Comparison of ENCODE assay signal across 12 cellular contexts in genomic region chr4:7771056-7771455, GRCh38.
A peak's percentile ranks its signal among the peaks of the same experiment; 100 is the strongest.
DNase-seq lines count a peak whose midpoint lies in the region; ATAC-seq and TF ChIP-seq lines count a peak whose summit lies in the region.
"Had no signal": no experiment of that assay in that cellular context is flagged by ENCODE, and none has a peak within 500 bp of the region (broad histone marks: within the 10 kb centered on the region; RNA-seq: fewer than 3 reads in every experiment).

No MANE protein-coding gene starts in this region.

- TF ChIP-seq CTCF in RWPE2 (IDR thresholded peaks at IDR 0.05; ENCODE audit: poor library complexity, severe bottlenecking): no peak

- ATAC-seq in RWPE2 (ENCODE audit: low read depth) (no peak), GM18907 (IDR thresholded peaks at IDR 0.05; ENCODE audit: unreplicated experiment) (no peak), HG03025 (IDR thresholded peaks at IDR 0.05; ENCODE audit: low FRiP score, unreplicated experiment) (no peak), GM19035 (IDR thresholded peaks at IDR 0.05; ENCODE audit: unreplicated experiment) (no peak)
- ATAC-seq: K562 had no signal

- H3K27ac ChIP-seq in RWPE2 (ENCODE audit: poor library complexity, severe bottlenecking): no peak overlapping the region
- H3K27ac ChIP-seq: foreskin keratinocyte had no signal

- H3K4me3 ChIP-seq in RWPE2 (ENCODE audit: severe bottlenecking): no peak overlapping the region
- H3K4me3 ChIP-seq: K562, thyroid gland had no signal

- no peaks in the 10 kb centered on the region for H3K4me1 ChIP-seq in RWPE2 (ENCODE audit: insufficient read depth, poor library complexity, severe bottlenecking)
- H3K4me1 ChIP-seq: foreskin keratinocyte had no signal

- H3K27me3 ChIP-seq in RWPE2 (ENCODE audit: insufficient read depth, poor library complexity, severe bottlenecking): no peaks in the 10 kb centered on the region
- H3K27me3 ChIP-seq: foreskin keratinocyte, thyroid gland had no signal

- peaks cover 89% of the 10 kb centered on the region for H3K36me3 ChIP-seq in RWPE2 (ENCODE audit: low read depth)

- DNase-seq in RWPE2 (ENCODE audit: low spot score) (peak; percentile 23), activated T-cell treated with anti-CD3 and anti-CD28 coated beads for 24 hours (ENCODE audit: low read depth) (peak; percentile 27), NCI-H1694 (lab: John Stamatoyannopoulos, UW) (no peak)
- peak; percentile 48 for DNase-seq in central memory CD4-positive, alpha-beta T cell
- peak; percentile 11 for DNase-seq in stimulated activated CD8-positive, alpha-beta memory T cell treated with anti-CD3 and anti-CD28 coated beads, Interleukin-12 subunit alpha, Interleukin-12 subunit beta, amount 100 ng/mL, for 1 hour (ENCODE audit: low read depth)
- DNase-seq: effector CD8-positive, alpha-beta T cell; thyroid gland had no signal

- no peaks in the 10 kb centered on the region for H3K9me3 ChIP-seq in RWPE2 (ENCODE audit: severe bottlenecking)
- H3K9me3 ChIP-seq: thyroid gland had no signal
